In genomic region chr2:10408649-10409579, GRCh38 we compare ENCODE assay signal across 8 cellular contexts. TPM values are rescaled to one million over a fixed set of nuclear protein-coding genes. Genes with fewer than 3 reads are reported as not detected.
DNase-seq lines count a peak whose midpoint lies in the region; ATAC-seq, FAIRE-seq and TF ChIP-seq lines count a peak whose summit lies in the region.

No MANE protein-coding gene starts in this region.

- H3K4me3 ChIP-seq in endothelial cell of umbilical vein (replicated peaks in 1 of 3; ENCODE audit: insufficient read depth in 1 of 3, low read depth in 1 of 3, low read length in 3 of 3) (no peak overlapping the region), mucosa of stomach (ENCODE audit: low read length) (peak overlapping the region; percentile 42)

- peak overlapping the region; percentile 37 for H3K4me2 ChIP-seq in endothelial cell of umbilical vein (ENCODE audit: insufficient read depth, low read length)

- H3K27ac ChIP-seq in endothelial cell of umbilical vein (ENCODE audit: insufficient read depth, low read depth, low read length): peak overlapping the region; percentile 74

- no peaks in the 10 kb centered on the region for H3K27me3 Mint-ChIP-seq in activated CD8-positive, alpha-beta memory T cell treated with anti-CD3 and anti-CD28 coated beads, Interleukin-2, amount 10 ng/mL, durations not matched to agents 7 days and 5 days

- DNase-seq in COR-L47 (lab: John Stamatoyannopoulos, UW): peak; percentile 92
- DNase-seq in HTR-8/SVneo (ENCODE audit: insufficient read length, low spot score): peak; percentile 87
- DNase-seq in NOMO-1 treated with DMSO at 0.1 percent for 48 hours (lab: John Stamatoyannopoulos, UW; ENCODE audit: unreplicated experiment): peak; percentile 69
- DNase-seq in activated CD8-positive, alpha-beta memory T cell treated with anti-CD3 and anti-CD28 coated beads, Interleukin-2, amount 10 ng/mL, durations not matched to agents 7 days and 5 days: peak; percentile 89
- peak; percentile 75 for DNase-seq in endothelial cell of umbilical vein (ENCODE audit: low read depth, low spot score)
- DNase-seq in stimulated activated CD8-positive, alpha-beta memory T cell treated with anti-CD3 and anti-CD28 coated beads, Interleukin-7, amount 100 ng/mL, for 1 hour (ENCODE audit: low read depth in 2 of 2): peak; percentile 58 to 65

- peak overlapping the region; percentile 85 for H3K27ac Mint-ChIP-seq in activated CD8-positive, alpha-beta memory T cell treated with anti-CD3 and anti-CD28 coated beads, Interleukin-2, amount 10 ng/mL, durations not matched to agents 7 days and 5 days

- H3K36me3 Mint-ChIP-seq in activated CD8-positive, alpha-beta memory T cell treated with anti-CD3 and anti-CD28 coated beads, Interleukin-2, amount 10 ng/mL, durations not matched to agents 7 days and 5 days: peaks cover 3% of the 10 kb centered on the region

- H3K9ac ChIP-seq in endothelial cell of umbilical vein (replicated peaks; ENCODE audit: extremely low read depth, insufficient read depth, low read length): peak overlapping the region; percentile 10
- H3K9ac ChIP-seq in mucosa of stomach (ENCODE audit: low read length): peak overlapping the region; percentile 60

- no peaks in the 10 kb centered on the region for H4K20me1 ChIP-seq in endothelial cell of umbilical vein (replicated peaks; ENCODE audit: control insufficient read depth, extremely low read depth, insufficient read depth, low read length)

- H3K9me3 Mint-ChIP-seq in activated CD8-positive, alpha-beta memory T cell treated with anti-CD3 and anti-CD28 coated beads, Interleukin-2, amount 10 ng/mL, durations not matched to agents 7 days and 5 days (ENCODE audit: low read depth): no peaks in the 10 kb centered on the region

- H3K27me3 ChIP-seq in endothelial cell of umbilical vein (ENCODE audit: control insufficient read depth in 2 of 2, insufficient read depth in 2 of 2, low read length in 2 of 2) (no peaks in the 10 kb centered on the region), mucosa of stomach (ENCODE audit: control insufficient read depth, insufficient read depth, low read length) (no peaks in the 10 kb centered on the region)

- FAIRE-seq in HTR-8/SVneo (lab: Jason Lieb, UNC): peak; percentile 38
- peak; percentile 79 for FAIRE-seq in endothelial cell of umbilical vein (lab: Jason Lieb, UNC)

- H3K4me1 ChIP-seq in endothelial cell of umbilical vein (ENCODE audit: control insufficient read depth, extremely low read depth, insufficient read depth, low read length) (peaks cover 52% of the 10 kb centered on the region), mucosa of stomach (ENCODE audit: control insufficient read depth, insufficient read depth, low read length) (peaks cover 65% of the 10 kb centered on the region)

- H3K9me3 ChIP-seq in endothelial cell of umbilical vein (replicated peaks; ENCODE audit: control insufficient read depth, insufficient read depth, low read length) (no peaks in the 10 kb centered on the region), mucosa of stomach (ENCODE audit: control insufficient read depth, low read length) (no peaks in the 10 kb centered on the region)

- CTCF ChIA-PET in activated CD8-positive, alpha-beta memory T cell treated with anti-CD3 and anti-CD28 coated beads, Interleukin-2, amount 10 ng/mL, durations not matched to agents 7 days and 5 days (lab: Charles Lee): interaction anchor here (0.6 to 7.3 kb wide), 74 partner anchors 9 to 926 kb away, joined by 3 to 111 read pairs (median 5); partner anchors contain the start of genes HPCAL1 and ODC1
- CTCF ChIA-PET in endothelial cell of umbilical vein (lab: Charles Lee): interaction anchor here (0.6 to 7.7 kb wide), 66 partner anchors 8 to 344 kb away, joined by 3 to 212 read pairs (median 6); partner anchors contain the start of gene HPCAL1

- peak; percentile 94 to 96 for TF ChIP-seq CTCF in endothelial cell of umbilical vein (IDR thresholded peaks at IDR 0.05; ENCODE audit: extremely low read depth in 1 of 2, insufficient read depth in 1 of 2, low read depth in 1 of 2, low read length in 2 of 2)

- H3K79me2 ChIP-seq in endothelial cell of umbilical vein (ENCODE audit: control insufficient read depth, insufficient read depth, low read length): no peaks in the 10 kb centered on the region

- H3K9me1 ChIP-seq in endothelial cell of umbilical vein (replicated peaks; ENCODE audit: control insufficient read depth, extremely low read depth, insufficient read depth, low read length): no peaks in the 10 kb centered on the region

- no peak for TF ChIP-seq POLR2A in endothelial cell of umbilical vein (IDR thresholded peaks at IDR 0.05; ENCODE audit: low read depth, low read length)

- H3K36me3 ChIP-seq in endothelial cell of umbilical vein (ENCODE audit: control insufficient read depth in 2 of 2, extremely low read depth in 1 of 2, insufficient read depth in 2 of 2, low read length in 2 of 2) (no peaks in the 10 kb centered on the region), mucosa of stomach (ENCODE audit: control insufficient read depth, insufficient read depth, low read length) (peaks cover 10% of the 10 kb centered on the region)

- H2AFZ ChIP-seq in endothelial cell of umbilical vein (ENCODE audit: low read depth, low read length): no peak overlapping the region

- dilution Hi-C loops in endothelial cell of umbilical vein (cut with MboI; ENCODE audit: extremely low pct_ligation_motif_present, low sequenced_read_pairs): no loop called here

- ATAC-seq in GM21367 (IDR thresholded peaks at IDR 0.05; ENCODE audit: unreplicated experiment): peak; percentile 54
- ATAC-seq in activated CD8-positive, alpha-beta memory T cell treated with anti-CD3 and anti-CD28 coated beads, Interleukin-2, amount 10 ng/mL, durations not matched to agents 7 days and 5 days: peak; percentile 79

- TSS peak; percentile 33 for BruUV-seq in endothelial cell of umbilical vein (replicated peaks; lab: Mats Ljungman, UMichigan)

- intact Hi-C loops in endothelial cell of umbilical vein (cut with micrococcal nuclease): loop anchor here (1.0 kb wide), 8 partner anchors 26 to 285 kb away; no protein-coding TSS in a partner anchor

- POLR2A ChIA-PET in endothelial cell of umbilical vein (lab: Charles Lee): interaction anchor here (0.7 to 1.0 kb wide), 2 partner anchors 26 to 125 kb away, joined by 3 read pairs; no protein-coding TSS in a partner anchor

- peak overlapping the region; percentile 43 for H3K4me3 Mint-ChIP-seq in activated CD8-positive, alpha-beta memory T cell treated with anti-CD3 and anti-CD28 coated beads, Interleukin-2, amount 10 ng/mL, durations not matched to agents 7 days and 5 days

- H3K4me1 Mint-ChIP-seq in activated CD8-positive, alpha-beta memory T cell treated with anti-CD3 and anti-CD28 coated beads, Interleukin-2, amount 10 ng/mL, durations not matched to agents 7 days and 5 days: peaks cover 36% of the 10 kb centered on the region

TF ChIP-seq in endothelial cell of umbilical vein, 7 proteins besides CTCF, POLR2A, EP300 and RAD21:
- TF ChIP-seq FOS (IDR thresholded peaks at IDR 0.05; ENCODE audit: borderline replicate concordance, insufficient read depth, low read length): no peak
- no peak for TF ChIP-seq MAX (IDR thresholded peaks at IDR 0.05; ENCODE audit: insufficient read depth, insufficient read length)
- no peak for TF ChIP-seq EZH2 (IDR thresholded peaks at IDR 0.05; ENCODE audit: borderline replicate concordance, low read depth, low read length, severe bottlenecking)
- TF ChIP-seq GATA2 (IDR thresholded peaks at IDR 0.05; ENCODE audit: insufficient read depth, insufficient read length, low read depth, low read length): no peak
- TF ChIP-seq POLR2AphosphoS5 (IDR thresholded peaks at IDR 0.05; ENCODE audit: insufficient read depth, low read depth, low read length): no peak
- no peak for TF ChIP-seq JUN (IDR thresholded peaks at IDR 0.05; ENCODE audit: borderline replicate concordance, insufficient read depth, insufficient read length, low read depth)
- TF ChIP-seq MYC (IDR thresholded peaks at IDR 0.05; ENCODE audit: low read depth, low read length): no peak

RNA-seq across cellular contexts. Expression of gene ODC1, which starts 39.2 kb away (rescaled TPM):
- total RNA-seq in activated CD8-positive, alpha-beta memory T cell treated with anti-CD3 and anti-CD28 coated beads, Interleukin-2, amount 10 ng/mL, durations not matched to agents 7 days and 5 days: 10 to 100 TPM; 64.8 to 80.3 TPM
- 104 and 109 TPM in 2 replicates for total RNA-seq in endothelial cell of umbilical vein
- 94.8 and 132 TPM in 2 replicates for polyA plus RNA-seq in endothelial cell of umbilical vein
- polyA plus RNA-seq in endothelial cell of umbilical vein (2011; cell fraction: cytosol; rRNA removed): 142 and 171 TPM in 2 replicates
- polyA plus RNA-seq in endothelial cell of umbilical vein (2011; cell fraction: nucleus; rRNA removed): 101 and 125 TPM in 2 replicates
- polyA plus RNA-seq in endothelial cell of umbilical vein (2012): 129 and 240 TPM in 2 replicates
- 116 and 149 TPM in 2 replicates for polyA minus RNA-seq in endothelial cell of umbilical vein
- 118 TPM for polyA minus RNA-seq in endothelial cell of umbilical vein (2011; cell fraction: cytosol; rRNA and poly(A)+ RNA removed)
- polyA minus RNA-seq in endothelial cell of umbilical vein (2011; cell fraction: nucleus; rRNA and poly(A)+ RNA removed): 29.3 and 45.7 TPM in 2 replicates
